Comparison of ENCODE assay signal across 8 cellular contexts in the genomic region with DNA sequence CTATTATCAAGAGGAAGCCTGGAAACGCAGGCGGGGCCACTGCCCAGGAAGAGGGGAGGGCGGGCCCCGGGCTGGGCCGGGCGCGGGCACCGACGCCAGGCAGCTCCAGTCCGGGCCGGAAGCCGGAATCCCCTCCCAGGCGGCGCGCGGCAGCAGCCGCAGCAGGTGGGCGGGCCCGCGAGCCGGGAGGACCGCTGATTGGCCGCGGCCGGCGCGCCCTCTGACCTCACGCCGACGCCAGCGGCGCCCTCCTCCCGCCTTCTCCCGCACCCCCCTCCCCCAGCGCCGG. TPM values are rescaled to one million over a fixed set of nuclear protein-coding genes. Genes with fewer than 3 reads are reported as not detected.
DNase-seq lines count a peak whose midpoint lies in the region; ATAC-seq and TF ChIP-seq lines count a peak whose summit lies in the region.

No MANE protein-coding gene starts in this region.

- H3K9me3 ChIP-seq in ovary: no peaks in the 10 kb centered on the region
- no peaks in the 10 kb centered on the region for H3K9me3 ChIP-seq in thymus (ENCODE audit: control insufficient read depth)

- no peaks in the 10 kb centered on the region for H3K36me3 ChIP-seq in ovary
- peaks cover 12% of the 10 kb centered on the region for H3K36me3 ChIP-seq in thymus (ENCODE audit: control insufficient read depth, insufficient read depth)

- WGBS in ovary, 3 donors: 1% methylated on average over 32 to 36 of the region's 36 CpGs
- 0% methylated on average over 36 of the region's 36 CpGs for WGBS in thymus

- intact Hi-C loops in Right ventricle myocardium inferior (cut with DNase I): loop anchor here (1.0 to 2.0 kb wide), 2 partner anchors 22 to 35 kb away; partner anchors contain the start of genes BAZ1B and TBL2
- intact Hi-C loops in ovary (cut with DNase I): no loop called here

- CTCF ChIA-PET in GM10248 (lab: Yijun Ruan, JAX): interaction anchor here (0.8 to 1.6 kb wide), 5 partner anchors 10 to 169 kb away, joined by 3 to 4 read pairs (median 4); no protein-coding TSS in a partner anchor

- DNase-seq in GM10248 (ENCODE audit: extremely low spot score): peak; percentile 98
- peak; percentile 88 for DNase-seq in NCI-H1105 (lab: John Stamatoyannopoulos, UW)
- peak; percentile 92 for DNase-seq in SKM-1 treated with dmso at 0.1 percent for 144 hours (lab: John Stamatoyannopoulos, UW; ENCODE audit: unreplicated experiment)
- peak; percentile 72 for DNase-seq in activated naive CD8-positive, alpha-beta T cell treated with anti-CD3 and anti-CD28 coated beads, Interleukin-2, amount 50 U/mL, for 16 hours (ENCODE audit: low read depth, low spot score)
- DNase-seq in Right ventricle myocardium inferior (ENCODE audit: missing footprints): peak; percentile 97
- peak; percentile 90 to 95 (median 92) for DNase-seq in ovary

- H3K27me3 ChIP-seq in ovary (no peaks in the 10 kb centered on the region), thymus (ENCODE audit: control insufficient read depth, insufficient read depth) (no peaks in the 10 kb centered on the region)

- TF ChIP-seq POLR2A in ovary (IDR thresholded peaks at IDR 0.05): no peak

- POLR2A ChIA-PET in GM10248 (lab: Yijun Ruan, JAX): interaction anchor here (0.6 to 1.5 kb wide), 3 partner anchors 8 to 21 kb away, joined by 3 to 6 read pairs (median 6); partner anchors contain the start of gene TBL2

- H3K27ac ChIP-seq in ovary: peak overlapping the region; percentile 84 to 97
- peak overlapping the region; percentile 96 for H3K27ac ChIP-seq in thymus (ENCODE audit: low read depth)

- H3K4me1 ChIP-seq in ovary (ENCODE audit: insufficient read depth) (peaks cover 6% of the 10 kb centered on the region), thymus (ENCODE audit: control insufficient read depth, insufficient read depth, low read length) (peaks cover 12% of the 10 kb centered on the region)

- peak; percentile 92 for ATAC-seq in HG02642 (IDR thresholded peaks at IDR 0.05; ENCODE audit: poor library complexity, unreplicated experiment)
- ATAC-seq in Right ventricle myocardium inferior: peak; percentile 98

- TF ChIP-seq CTCF in GM10248 (IDR thresholded peaks at IDR 0.05; ENCODE audit: control extremely low read depth, extremely low read depth, low read depth, missing control alignments): no peak
- TF ChIP-seq CTCF in ovary (IDR thresholded peaks at IDR 0.05): no peak

- peak overlapping the region; percentile 95 for H3K4me3 ChIP-seq in ovary
- H3K4me3 ChIP-seq in thymus (ENCODE audit: low read length): peak overlapping the region; percentile 65

- TF ChIP-seq EP300 in ovary (IDR thresholded peaks at IDR 0.05): no peak

RNA-seq across cellular contexts. Expression of gene BCL7B, which starts 0.4 kb away (rescaled TPM):
- total RNA-seq in Right ventricle myocardium inferior: 71.5 TPM
- total RNA-seq in ovary: 10 to 100 TPM; 29.5 to 52.4 (median 34.0) TPM
- polyA plus RNA-seq in ovary: 10 to 100 TPM; 31.8 to 44.8 TPM
- 54.9 TPM for polyA plus RNA-seq in thymus

RNA-seq across cellular contexts. Expression of gene TBL2, which starts 21.3 kb away (rescaled TPM):
- total RNA-seq in Right ventricle myocardium inferior (10.4 TPM), ovary (10 to 100 TPM; 32.7 to 47.3 (median 42.5) TPM)
- polyA plus RNA-seq in ovary (10 to 100 TPM; 26.6 to 28.9 TPM), thymus (16.1 TPM)

RNA-seq across cellular contexts. Expression of gene BAZ1B, which starts 35.0 kb away (rescaled TPM):
- total RNA-seq in Right ventricle myocardium inferior (40.9 TPM), ovary (10 to 100 TPM; 37.6 to 89.7 (median 63.3) TPM)
- polyA plus RNA-seq in ovary (10 to 100 TPM; 33.4 to 54.6 TPM), thymus (18.7 TPM)

Comparison
In these comparisons a context has a peak if more than half of its experiments do, and no peak if none do; other contexts are left out.
1. Peak in every context shown above with its lines: DNase-seq, ATAC-seq, H3K4me3 ChIP-seq and H3K27ac ChIP-seq.